In the genomic region with DNA sequence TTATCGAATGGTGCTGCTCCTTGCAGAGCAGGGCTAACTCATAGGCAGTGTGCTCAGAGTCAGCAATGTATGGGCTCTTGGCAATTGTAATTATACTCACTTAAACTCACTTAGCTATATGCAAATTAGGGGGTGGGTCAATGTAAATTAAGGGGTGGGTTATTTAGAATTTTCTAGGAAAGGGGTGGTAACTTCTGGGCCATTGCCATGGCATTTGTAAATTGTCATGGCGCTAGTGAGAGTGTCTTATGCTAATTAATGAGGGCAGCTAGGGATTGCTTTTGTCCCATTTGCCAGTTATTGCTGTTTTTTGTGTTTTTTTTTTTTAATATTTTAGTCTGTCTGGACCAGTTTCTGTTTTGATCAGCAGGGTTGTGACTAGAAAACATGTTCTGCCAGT, we compare ENCODE assay signal across 24 cellular contexts.
"Had no signal": no experiment of that assay in that cellular context is flagged by ENCODE, and none has a peak within 500 bp of the region (broad histone marks: within the 10 kb centered on the region; RNA-seq: fewer than 3 reads in every experiment).

No MANE protein-coding gene starts in this region.

- H3K4me3 ChIP-seq: ascending aorta, esophagus muscularis mucosa, ovary, prostate gland, upper lobe of right lung had no signal

- DNase-seq: activated CD4-positive, alpha-beta T cell treated with anti-CD3 and anti-CD28 coated beads for 1 hour; activated CD8-positive, alpha-beta memory T cell treated with anti-CD3 and anti-CD28 coated beads for 24 hours; activated CD8-positive, alpha-beta memory T cell treated with anti-CD3 and anti-CD28 coated beads, Interleukin-2, amount 50 U/mL, for 4 hours; activated T-cell treated with anti-CD3 and anti-CD28 coated beads, Interleukin-2, amount 50 U/mL, for 24 hours; brain microvascular endothelial cell; central memory CD4-positive, alpha-beta T cell; effector memory CD4-positive, alpha-beta T cell; glutamatergic neuron; hippocampal formation; left ventricle myocardium superior; mammary epithelial cell; midbrain; ovary; stimulated activated CD4-positive, alpha-beta T cell treated with anti-CD3 and anti-CD28 coated beads, Interleukin-4, amount 100 ng/mL, for 1 hour; stimulated activated naive CD8-positive, alpha-beta T cell treated with anti-CD3 and anti-CD28 coated beads, Interleukin-15, Interleukin-2, amounts not matched to agents 100 U/mL and 50 U/mL, for 24 hours; upper lobe of right lung; WERI-Rb-1 had no signal

- H3K27me3 ChIP-seq: ascending aorta, brain microvascular endothelial cell, esophagus muscularis mucosa, ovary, upper lobe of right lung had no signal

- H3K4me1 Mint-ChIP-seq: activated T-helper 17 cell treated with anti-CD3 and anti-CD28 coated beads, Interleukin-2, amount 50 U/mL, for 72 hours had no signal

- H3K4me3 Mint-ChIP-seq: activated T-cell treated with anti-CD3 and anti-CD28 coated beads, Interleukin-2, amount 50 U/mL, for 24 hours; activated T-helper 17 cell treated with anti-CD3 and anti-CD28 coated beads, Interleukin-2, amount 50 U/mL, for 72 hours; natural killer cell treated with Interleukin-12 subunit alpha and Interleukin-12 subunit beta and Interleukin-15 and Interleukin-18, amount 100 ng/mL, for 72 hours; T-helper 2 cell treated with Interferon-gamma antibody and Interleukin-4, amounts not matched to agents 5 μg/mL and 100 μg/mL, for 36 hours had no signal

- H3K9me3 ChIP-seq: ascending aorta, esophagus muscularis mucosa, ovary, prostate gland, upper lobe of right lung had no signal

- H3K4me1 ChIP-seq: ascending aorta, esophagus muscularis mucosa, prostate gland, upper lobe of right lung had no signal

- H3K27me3 Mint-ChIP-seq: activated T-cell treated with anti-CD3 and anti-CD28 coated beads, Interleukin-2, amount 50 U/mL, for 24 hours; activated T-helper 17 cell treated with anti-CD3 and anti-CD28 coated beads, Interleukin-2, amount 50 U/mL, for 72 hours; natural killer cell treated with Interleukin-12 subunit alpha and Interleukin-12 subunit beta and Interleukin-15 and Interleukin-18, amount 100 ng/mL, for 72 hours had no signal

- ATAC-seq: activated naive CD4-positive, alpha-beta T cell treated with anti-CD3 and anti-CD28 coated beads, Interleukin-2, amount 50 U/mL, for 72 hours; activated T-helper 17 cell treated with anti-CD3 and anti-CD28 coated beads, Interleukin-2, amount 50 U/mL, for 72 hours; left ventricle myocardium superior; natural killer cell treated with Interleukin-12 subunit alpha and Interleukin-12 subunit beta and Interleukin-15 and Interleukin-18, amount 100 ng/mL, for 72 hours; stimulated activated naive CD8-positive, alpha-beta T cell treated with anti-CD3 and anti-CD28 coated beads, Interleukin-15, Interleukin-2, amounts not matched to agents 100 U/mL and 50 U/mL, for 24 hours; upper lobe of right lung had no signal

- H3K9me3 Mint-ChIP-seq: activated naive CD4-positive, alpha-beta T cell treated with anti-CD3 and anti-CD28 coated beads, Interleukin-2, amount 50 U/mL, for 72 hours; activated T-cell treated with anti-CD3 and anti-CD28 coated beads, Interleukin-2, amount 50 U/mL, for 24 hours; activated T-helper 17 cell treated with anti-CD3 and anti-CD28 coated beads, Interleukin-2, amount 50 U/mL, for 72 hours; natural killer cell treated with Interleukin-12 subunit alpha and Interleukin-12 subunit beta and Interleukin-15 and Interleukin-18, amount 100 ng/mL, for 72 hours had no signal

- H3K36me3 Mint-ChIP-seq: natural killer cell treated with Interleukin-12 subunit alpha and Interleukin-12 subunit beta and Interleukin-15 and Interleukin-18, amount 100 ng/mL, for 72 hours had no signal

- H3K36me3 ChIP-seq: ascending aorta, brain microvascular endothelial cell, esophagus muscularis mucosa, ovary, prostate gland, upper lobe of right lung, WERI-Rb-1 had no signal

- H3K27ac ChIP-seq: ascending aorta, brain microvascular endothelial cell, esophagus muscularis mucosa, ovary, prostate gland, upper lobe of right lung, WERI-Rb-1 had no signal

- H3K27ac Mint-ChIP-seq: activated T-cell treated with anti-CD3 and anti-CD28 coated beads, Interleukin-2, amount 50 U/mL, for 24 hours; activated T-helper 17 cell treated with anti-CD3 and anti-CD28 coated beads, Interleukin-2, amount 50 U/mL, for 72 hours; natural killer cell treated with Interleukin-12 subunit alpha and Interleukin-12 subunit beta and Interleukin-15 and Interleukin-18, amount 100 ng/mL, for 72 hours; T-helper 2 cell treated with Interferon-gamma antibody and Interleukin-4, amounts not matched to agents 5 μg/mL and 100 μg/mL, for 36 hours had no signal
